In genomic region chr18:79725486-79725885, GRCh38 we compare ENCODE assay signal across 24 cellular contexts.
"Had no signal": no experiment of that assay in that cellular context is flagged by ENCODE, and none has a peak within 500 bp of the region (broad histone marks: within the 10 kb centered on the region; RNA-seq: fewer than 3 reads in every experiment).

No MANE protein-coding gene starts in this region.

- H3K27ac Mint-ChIP-seq: nephron had no signal

- H3K4me1 ChIP-seq: gastrocnemius medialis, prostate gland, right atrium auricular region, stomach, tibial nerve, upper lobe of left lung had no signal

- H3K9me3 ChIP-seq: prostate gland, right atrium auricular region had no signal

- H3K27ac ChIP-seq: dorsolateral prefrontal cortex, epithelial cell of prostate, gastrocnemius medialis, prostate gland, right atrium auricular region, stomach, tibial nerve, upper lobe of left lung had no signal

- DNase-seq: cerebellar nuclear complex; dorsolateral prefrontal cortex; effector CD4-positive, alpha-beta T cell; foreskin fibroblast; gastrocnemius medialis; head of caudate nucleus; kidney; nucleus accumbens; stimulated activated CD4-positive, alpha-beta T cell treated with anti-CD3 and anti-CD28 coated beads, Interleukin-12 subunit alpha, Interleukin-12 subunit beta, amount 100 ng/mL, for 4 hours; stimulated activated CD4-positive, alpha-beta T cell treated with anti-CD3 and anti-CD28 coated beads, Interleukin-1b, Interleukin-23, amount 100 ng/mL, for 48 hours; stimulated activated CD4-positive, alpha-beta T cell treated with anti-CD3 and anti-CD28 coated beads, Interleukin-4, amount 100 ng/mL, for 1 hour; stimulated activated CD8-positive, alpha-beta memory T cell treated with anti-CD3 and anti-CD28 coated beads, Interleukin-4, amount 100 ng/mL, for 48 hours; stimulated activated naive CD4-positive, alpha-beta T cell treated with Interleukin-2 at 50 U/mL for 16 hours; stomach; upper lobe of left lung had no signal

- H3K4me1 Mint-ChIP-seq: nephron had no signal

- H3K4me2 ChIP-seq: smooth muscle cell had no signal

- H3K4me3 Mint-ChIP-seq: nephron had no signal

- ATAC-seq: esophagus mucosa, gastrocnemius medialis, left lobe of liver, sciatic nerve had no signal

- H3K27me3 ChIP-seq: dorsolateral prefrontal cortex, gastrocnemius medialis, right atrium auricular region, stomach, tibial nerve, upper lobe of left lung had no signal

- H3K9me3 Mint-ChIP-seq: nephron had no signal
